8 cellular contexts compared by ENCODE assay signal in genomic region chr7:46352335-46352954, GRCh38.
DNase-seq lines count a peak whose midpoint lies in the region; ATAC-seq and TF ChIP-seq lines count a peak whose summit lies in the region.

No MANE protein-coding gene starts in this region.

- 10 to 16% (median 13%) methylated on average over 2 of the region's 2 CpGs for WGBS in adrenal gland, 4 donors
- WGBS in stomach, 5 donors, result 9 to 19% (median 12%) methylated on average over 2 of the region's 2 CpGs

- H3K9me2 ChIP-seq in Karpas-422 (replicated peaks; ENCODE audit: insufficient read depth, low read length), result no peaks in the 10 kb centered on the region

- H3K4me3 ChIP-seq in Karpas-422 (ENCODE audit: low read length), result no peak overlapping the region
- no peak overlapping the region for H3K4me3 ChIP-seq in adrenal gland
- no peak overlapping the region for H3K4me3 ChIP-seq in stomach

- H2AFZ ChIP-seq in Karpas-422 (ENCODE audit: low read length), result no peak overlapping the region

- no peaks in the 10 kb centered on the region for H4K20me1 ChIP-seq in Karpas-422 (ENCODE audit: insufficient read depth, low read depth, low read length)

- H3K27ac ChIP-seq in Karpas-422 (ENCODE audit: low read length) (no peak overlapping the region), adrenal gland (no peak overlapping the region), stomach (no peak overlapping the region)

- no peaks in the 10 kb centered on the region for H3K9me3 ChIP-seq in Karpas-422 (ENCODE audit: low read length)
- no peaks in the 10 kb centered on the region for H3K9me3 ChIP-seq in adrenal gland (replicated peaks in 1 of 3)
- no peaks in the 10 kb centered on the region for H3K9me3 ChIP-seq in stomach

- DNase-seq in NOMO-1 treated with DMSO at 0.1 percent for 48 hours (lab: John Stamatoyannopoulos, UW; ENCODE audit: unreplicated experiment) (peak; percentile 22), NOMO-1 treated with dmso at 0.1 percent for 144 hours (lab: John Stamatoyannopoulos, UW; ENCODE audit: unreplicated experiment) (no peak), Karpas-422 (peak; percentile 81), adrenal gland (peak in 6 of 7 donors; percentile 19 to 59 (median 32)), hepatic stellate cell (ENCODE audit: low spot score) (peak; percentile 58), stomach (no peak), NCI-H1436 (lab: John Stamatoyannopoulos, UW) (no peak)

- TF ChIP-seq CTCF in adrenal gland (IDR thresholded peaks at IDR 0.05), result peak; percentile 17 to 73 (median 62)
- TF ChIP-seq CTCF in stomach (IDR thresholded peaks at IDR 0.05), result peak in 4 of 7 experiments; percentile 32 to 59 (median 49)

- no peak overlapping the region for H3K4me2 ChIP-seq in Karpas-422 (ENCODE audit: low read depth, low read length, poor library complexity, severe bottlenecking)

- H3K27me3 ChIP-seq in Karpas-422 (ENCODE audit: low read length) (no peaks in the 10 kb centered on the region), adrenal gland (no peaks in the 10 kb centered on the region), stomach (no peaks in the 10 kb centered on the region)

- no peak for ATAC-seq in HG03045 (IDR thresholded peaks at IDR 0.05; ENCODE audit: unreplicated experiment)

- H3K4me1 ChIP-seq in Karpas-422 (ENCODE audit: low read length) (no peaks in the 10 kb centered on the region), adrenal gland (replicated peaks in 1 of 2) (no peaks in the 10 kb centered on the region), stomach (no peaks in the 10 kb centered on the region)

- no peak for TF ChIP-seq EP300 in stomach (IDR thresholded peaks at IDR 0.05)

- H3K79me2 ChIP-seq in Karpas-422 (ENCODE audit: low read length), result no peaks in the 10 kb centered on the region

- TF ChIP-seq POLR2A in adrenal gland (IDR thresholded peaks at IDR 0.05) (no peak), stomach (IDR thresholded peaks at IDR 0.05) (no peak)

- H3K9ac ChIP-seq in Karpas-422 (ENCODE audit: low read length), result no peak overlapping the region

- intact Hi-C loops in adrenal gland (cut with DNase I) (loop anchor here (5.0 kb wide), 1 partner anchor 430 kb away; the partner anchor contains the start of gene IGFBP3 (in 2 of the 2)), stomach (cut with DNase I; ENCODE audit: low total_unique reads) (loop anchor here (5.0 kb wide), 1 partner anchor 435 kb away; no protein-coding TSS in a partner anchor)

- no peaks in the 10 kb centered on the region for H3K36me3 ChIP-seq in Karpas-422 (ENCODE audit: insufficient read depth, low read length)
- no peaks in the 10 kb centered on the region for H3K36me3 ChIP-seq in adrenal gland (replicated peaks in 1 of 2)
- no peaks in the 10 kb centered on the region for H3K36me3 ChIP-seq in stomach

Comparison
In these comparisons a context has a peak if more than half of its experiments do, and no peak if none do; other contexts are left out.
1. DNase-seq: peak in NOMO-1 treated with DMSO at 0.1 percent for 48 hours (single experiment), Karpas-422 (single experiment), adrenal gland (6 of 7) and hepatic stellate cell (single experiment); none in NOMO-1 treated with dmso at 0.1 percent for 144 hours (single experiment), stomach (single experiment) and NCI-H1436 (single experiment).